Comparison of ENCODE assay signal across 8 cellular contexts in genomic region chr11:62553839-62554361, GRCh38. TPM values are rescaled to one million over a fixed set of nuclear protein-coding genes. Genes with fewer than 3 reads are reported as not detected.
DNase-seq lines count a peak whose midpoint lies in the region; ATAC-seq and TF ChIP-seq lines count a peak whose summit lies in the region.

No MANE protein-coding gene starts in this region.

- TF ChIP-seq POLR2A in GM18505 (IDR thresholded peaks at IDR 0.05; ENCODE audit: borderline replicate concordance, extremely low read depth, insufficient read depth, insufficient read length), result no peak

- DNase-seq in AG04450 (ENCODE audit: low read depth, low spot score), result peak; percentile 51
- peak; percentile 95 for DNase-seq in LHCN-M2 (ENCODE audit: low read depth)
- peak; percentile 62 for DNase-seq in choroid plexus epithelial cell (ENCODE audit: low read depth)
- DNase-seq in naive B cell, result no peak
- DNase-seq in hypothalamus (lab: John Stamatoyannopoulos, UW), result no peak

- no peaks in the 10 kb centered on the region for H3K27me3 ChIP-seq in AG04450 (ENCODE audit: control insufficient read depth, insufficient read depth, low read length)

- no peaks in the 10 kb centered on the region for H3K36me3 Mint-ChIP-seq in naive B cell

- H3K4me3 ChIP-seq in AG04450 (ENCODE audit: low read depth, low read length) (peak overlapping the region; percentile 49), choroid plexus epithelial cell (ENCODE audit: low read depth, low read length) (peak overlapping the region; percentile 20)

- peaks cover 0 to 4% (median 0%) of the 10 kb centered on the region in 3 donors for H3K27me3 Mint-ChIP-seq in naive B cell

- peaks cover 61 to 81% (median 79%) of the 10 kb centered on the region in 3 donors for H3K4me1 Mint-ChIP-seq in naive B cell

- TF ChIP-seq CTCF in AG04450 (IDR thresholded peaks at IDR 0.05; ENCODE audit: low read depth, low read length) (no peak), choroid plexus epithelial cell (conservative IDR thresholded peaks at IDR 0.05; ENCODE audit: low read depth, low read length) (no peak)

- peak overlapping the region; percentile 99 to 100 (median 99) for H3K27ac Mint-ChIP-seq in naive B cell

- peak overlapping the region; percentile 97 for H3K27ac ChIP-seq in AG04450 (ENCODE audit: low read depth, low read length)

- H3K4me3 Mint-ChIP-seq in naive B cell, result peak overlapping the region in 7 of 8 donors; percentile 52 to 87 (median 81)

- no peak for ATAC-seq in naive B cell (ENCODE audit: low read depth in 2 of 2)
- ATAC-seq in GM18873 (IDR thresholded peaks at IDR 0.05; ENCODE audit: low FRiP score, unreplicated experiment), result no peak
- ATAC-seq in GM19351 (IDR thresholded peaks at IDR 0.05; ENCODE audit: unreplicated experiment), result no peak
- ATAC-seq in GM18505 (IDR thresholded peaks at IDR 0.05; ENCODE audit: unreplicated experiment), result no peak

- POLR2A ChIA-PET in AG04450 (lab: Yijun Ruan, JAX), result interaction anchor here (0.6 to 4.6 kb wide), 9 partner anchors 10 to 288 kb away, joined by 3 to 28 read pairs (median 6); partner anchors contain the start of genes C11orf98, CSKMT, EEF1G and TUT1

- H3K9me3 ChIP-seq in AG04450 (ENCODE audit: control insufficient read depth, insufficient read depth, low read length), result no peaks in the 10 kb centered on the region; the same call in 1 of the 2 replicates

- CTCF ChIA-PET in AG04450 (lab: Charles Lee), result interaction anchor here (3.2 to 5.1 kb wide), 3 partner anchors 10 to 159 kb away, joined by 19 to 38 read pairs (median 37); no protein-coding TSS in a partner anchor

- H3K9me3 Mint-ChIP-seq in naive B cell, result no peaks in the 10 kb centered on the region

RNA-seq across cellular contexts. Expression of gene AHNAK, which starts 7.3 kb away (rescaled TPM):
- polyA plus RNA-seq in AG04450 (2011; rRNA removed) (231 and 243 TPM in 2 replicates), naive B cell (ENCODE audit: low read depth in 6 of 6) (10 to 100 TPM in 5 of 6 donors, 1 to 10 TPM in 1; 2.0 to 45.3 (median 15.9) TPM)
- polyA minus RNA-seq in AG04450 (2011; rRNA and poly(A)+ RNA removed), result 780 and 843 TPM in 2 replicates
- total RNA-seq in LHCN-M2 (2014; rRNA removed), result 313 and 332 TPM in 2 replicates
- polyA plus RNA-seq in LHCN-M2 (2012), result 160 TPM

RNA-seq across cellular contexts. Expression of gene EEF1G, which starts 19.8 kb away (rescaled TPM):
- polyA plus RNA-seq in AG04450 (2011; rRNA removed) (2,186 and 2,474 TPM in 2 replicates), naive B cell (ENCODE audit: low read depth in 6 of 6) (1,000 to 10,000 TPM; 1,313 to 1,862 (median 1,450) TPM)
- polyA minus RNA-seq in AG04450 (2011; rRNA and poly(A)+ RNA removed), result 1,515 and 1,839 TPM in 2 replicates
- 1,532 and 1,571 TPM in 2 replicates for total RNA-seq in LHCN-M2 (2014; rRNA removed)
- 1,893 TPM for polyA plus RNA-seq in LHCN-M2 (2012)

RNA-seq across cellular contexts. Expression of gene TUT1, which starts 37.4 kb away (rescaled TPM):
- polyA plus RNA-seq in AG04450 (2011; rRNA removed), result 7.8 and 9.0 TPM in 2 replicates
- 6.3 and 6.4 TPM in 2 replicates for polyA minus RNA-seq in AG04450 (2011; rRNA and poly(A)+ RNA removed)
- total RNA-seq in LHCN-M2 (2014; rRNA removed), result 9.0 and 9.8 TPM in 2 replicates
- 8.8 TPM for polyA plus RNA-seq in LHCN-M2 (2012)
- 10 to 100 TPM; 12.7 to 20.8 (median 16.2) TPM for polyA plus RNA-seq in naive B cell (ENCODE audit: low read depth in 6 of 6)

RNA-seq across cellular contexts. Expression of gene MTA2, which starts 47.8 kb away (rescaled TPM):
- 22.9 and 36.7 TPM in 2 replicates for polyA plus RNA-seq in AG04450 (2011; rRNA removed)
- 63.1 and 79.4 TPM in 2 replicates for polyA minus RNA-seq in AG04450 (2011; rRNA and poly(A)+ RNA removed)
- 142 and 149 TPM in 2 replicates for total RNA-seq in LHCN-M2 (2014; rRNA removed)
- polyA plus RNA-seq in LHCN-M2 (2012), result 66.8 TPM
- 10 to 100 TPM in 5 of 6 donors, 1 to 10 TPM in 1; 3.4 to 27.5 (median 17.8) TPM for polyA plus RNA-seq in naive B cell (ENCODE audit: low read depth in 6 of 6)

RNA-seq across cellular contexts. Expression of gene EML3, which starts 58.7 kb away (rescaled TPM):
- 17.1 and 18.6 TPM in 2 replicates for polyA plus RNA-seq in AG04450 (2011; rRNA removed)
- polyA minus RNA-seq in AG04450 (2011; rRNA and poly(A)+ RNA removed), result 15.8 and 18.9 TPM in 2 replicates
- 41.5 and 46.8 TPM in 2 replicates for total RNA-seq in LHCN-M2 (2014; rRNA removed)
- polyA plus RNA-seq in LHCN-M2 (2012), result 30.5 TPM
- polyA plus RNA-seq in naive B cell (ENCODE audit: low read depth in 6 of 6), result 10 to 100 TPM in 5 of 6 donors, 1 to 10 TPM in 1; 9.7 to 15.5 (median 12.5) TPM

Comparison
In these comparisons a context has a peak if more than half of its experiments do, and no peak if none do; other contexts are left out.
1. DNase-seq: peak in AG04450 (single experiment), LHCN-M2 (single experiment) and choroid plexus epithelial cell (single experiment); none in naive B cell (single experiment) and hypothalamus (0 of 51).